Comparison of ENCODE assay signal across 8 cellular contexts in the genomic region with DNA sequence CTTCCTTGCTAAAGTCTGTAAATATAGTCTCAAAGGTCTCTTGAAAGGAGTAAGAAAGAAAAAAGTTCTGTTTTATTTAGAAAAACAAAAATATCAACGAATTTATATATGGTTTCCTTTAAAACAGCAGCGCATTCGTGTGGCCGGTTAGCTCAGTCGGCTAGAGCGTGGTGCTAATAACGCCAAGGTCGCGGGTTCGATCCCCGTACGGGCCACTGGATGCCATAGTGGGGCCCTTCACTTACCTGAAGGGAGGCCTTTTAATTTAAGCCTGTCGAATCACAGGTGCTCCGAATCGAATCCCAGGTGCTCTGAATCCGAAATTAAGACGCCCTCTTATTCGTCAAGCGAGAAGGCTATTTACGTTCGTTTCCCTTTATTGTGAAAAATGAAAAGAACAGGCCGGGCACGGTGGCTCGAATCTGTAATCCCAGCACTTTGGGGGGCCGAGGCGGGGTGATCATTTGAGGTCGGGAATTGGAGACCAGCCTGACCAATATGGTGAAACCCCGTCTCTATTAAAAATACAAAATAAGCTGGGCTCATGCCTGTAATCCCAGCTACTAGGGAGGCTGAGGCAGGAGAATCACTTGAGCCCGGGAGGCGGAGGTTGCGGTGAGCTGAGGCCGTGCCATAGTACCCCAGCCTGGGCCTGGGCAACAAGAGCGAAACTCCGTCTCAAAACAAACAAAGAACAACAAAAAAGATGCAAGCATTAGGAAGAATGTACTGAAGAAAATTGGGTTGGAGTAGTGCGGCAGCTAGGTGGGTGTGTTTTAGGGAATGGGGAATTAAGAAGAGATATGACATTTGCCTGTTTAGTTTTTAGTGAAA.
DNase-seq lines count a peak whose midpoint lies in the region; ATAC-seq lines count a peak whose summit lies in the region.

No MANE protein-coding gene starts in this region.

- peak overlapping the region; percentile 56 for H2AFZ ChIP-seq in GM23248

- DNase-seq in ACHN (peak; percentile 57), GM23248 (peak; percentile 74), NCI-H69 (lab: John Stamatoyannopoulos, UW) (peak; percentile 97)
- DNase-seq in activated T-cell treated with anti-CD3 and anti-CD28 coated beads, Interleukin-2, amount 50 U/mL, for 48 hours: peak; percentile 86
- DNase-seq in stimulated activated CD4-positive, alpha-beta T cell treated with anti-CD3 and anti-CD28 coated beads, Interleukin-4, amount 100 ng/mL, for 48 hours (ENCODE audit: low read depth in 2 of 2): peak; percentile 59 to 76

- in situ Hi-C loops in ACHN (cut with HindIII; ENCODE audit: low pct_ligation_motif_present, low pct_unique_long_range_greater_than_20kb, low sequenced_read_pairs) (no loop called here), GM23248 (cut with MboI) (no loop called here)

- H3K4me2 ChIP-seq in GM23248 (ENCODE audit: unreplicated experiment): peak overlapping the region; percentile 54

- ATAC-seq in HG03469 (IDR thresholded peaks at IDR 0.05; ENCODE audit: unreplicated experiment) (no peak), HG02610 (IDR thresholded peaks at IDR 0.05; ENCODE audit: unreplicated experiment) (no peak)

- H3K79me2 ChIP-seq in GM23248 (ENCODE audit: insufficient read depth): no peaks in the 10 kb centered on the region

- H4K20me1 ChIP-seq in GM23248 (ENCODE audit: insufficient read depth): no peaks in the 10 kb centered on the region

- 0 out of 2 replicates have a peak, but pooled peaks cover 11% of the 10 kb centered on the region for H3K27me3 ChIP-seq in GM23248 (replicated peaks; ENCODE audit: insufficient read depth)

- peaks cover 50% of the 10 kb centered on the region for H3F3A ChIP-seq in GM23248 (ENCODE audit: insufficient read depth)

- no peak overlapping the region for H3K9ac ChIP-seq in GM23248

- H3K4me3 ChIP-seq in GM23248 (peak overlapping the region; percentile 68), iPS-11a (ENCODE audit: low read depth, low read length) (peak overlapping the region; percentile 78)

- H3K36me3 ChIP-seq in GM23248 (ENCODE audit: low read depth): no peaks in the 10 kb centered on the region

- WGBS in GM23248 (ENCODE audit: low coverage in 1 of 2, low lambda C conversion rate in 2 of 2, missing lambda C conversion rate in 2 of 2), 2 experiments: 7 to 8% methylated on average over 35 of the region's 35 CpGs

- H3K9me2 ChIP-seq in GM23248 (ENCODE audit: insufficient read depth): no peaks in the 10 kb centered on the region

- H3K27ac ChIP-seq in GM23248: no peak overlapping the region

- H3K4me1 ChIP-seq in GM23248 (ENCODE audit: insufficient read depth): peaks cover 3% of the 10 kb centered on the region; the same call in 1 of the 2 replicates

- no peaks in the 10 kb centered on the region for H3K9me3 ChIP-seq in GM23248 (ENCODE audit: low read depth)
